Comparison of ENCODE assay signal across 27 cellular contexts in genomic region chr7:117173001-117173400, GRCh38.
"Had no signal": no experiment of that assay in that cellular context is flagged by ENCODE, and none has a peak within 500 bp of the region (broad histone marks: within the 10 kb centered on the region; RNA-seq: fewer than 3 reads in every experiment).

No MANE protein-coding gene starts in this region.

- DNase-seq: activated CD4-positive, alpha-beta T cell treated with anti-CD3 and anti-CD28 coated beads, Interleukin-2, amount 10 ng/mL, durations not matched to agents 7 days and 5 days; activated CD4-positive, CD25-positive, alpha-beta regulatory T cell treated with anti-CD3 and anti-CD28 coated beads, Interleukin-2, amount 50 U/mL, for 72 hours; activated CD8-positive, alpha-beta memory T cell treated with anti-CD3 and anti-CD28 coated beads, Interleukin-2, amount 10 ng/mL, durations not matched to agents 7 days and 5 days; activated CD8-positive, alpha-beta T cell treated with anti-CD3 and anti-CD28 coated beads for 36 hours; activated effector memory CD4-positive, alpha-beta T cell treated with anti-CD3 and anti-CD28 coated beads, Interleukin-2, amount 50 U/mL, for 16 hours; activated naive CD4-positive, alpha-beta T cell treated with anti-CD3 and anti-CD28 coated beads, Interleukin-2, amount 50 U/mL, for 16 hours; activated naive CD8-positive, alpha-beta T cell treated with anti-CD3 and anti-CD28 coated beads, Interleukin-2, amount 50 U/mL, for 24 hours; activated T-cell treated with anti-CD3 and anti-CD28 coated beads for 4 hours; anterior cingulate cortex; foreskin keratinocyte; kidney glomerular epithelial cell; left ventricle myocardium inferior; mammary epithelial cell; mucosa of descending colon; nephron progenitor cell; nucleus accumbens; small intestine; stimulated activated CD4-positive, alpha-beta T cell treated with anti-CD3 and anti-CD28 coated beads, Interleukin-15, amount 100 ng/mL, for 24 hours; T-helper 1 cell; transverse colon; uterus; WERI-Rb-1 had no signal

- H3K27ac Mint-ChIP-seq: activated CD4-positive, alpha-beta T cell treated with anti-CD3 and anti-CD28 coated beads, Interleukin-2, amount 10 ng/mL, durations not matched to agents 7 days and 5 days; activated CD8-positive, alpha-beta memory T cell treated with anti-CD3 and anti-CD28 coated beads, Interleukin-2, amount 10 ng/mL, durations not matched to agents 7 days and 5 days; activated CD8-positive, alpha-beta T cell treated with anti-CD3 and anti-CD28 coated beads for 36 hours; activated naive CD8-positive, alpha-beta T cell treated with anti-CD3 and anti-CD28 coated beads, Interleukin-2, amount 50 U/mL, for 24 hours; stimulated activated memory B cell treated with anti-CD40 and anti-IgM and Interleukin-4, amounts not matched to agents 10 μg/mL and 1 μg/mL and 100 μg/mL, for 72 hours had no signal

- H3K4me1 Mint-ChIP-seq: activated CD4-positive, alpha-beta T cell treated with anti-CD3 and anti-CD28 coated beads, Interleukin-2, amount 10 ng/mL, durations not matched to agents 7 days and 5 days; activated CD8-positive, alpha-beta memory T cell treated with anti-CD3 and anti-CD28 coated beads, Interleukin-2, amount 10 ng/mL, durations not matched to agents 7 days and 5 days; activated naive CD8-positive, alpha-beta T cell treated with anti-CD3 and anti-CD28 coated beads, Interleukin-2, amount 50 U/mL, for 24 hours; nephron progenitor cell; stimulated activated memory B cell treated with anti-CD40 and anti-IgM and Interleukin-4, amounts not matched to agents 10 μg/mL and 1 μg/mL and 100 μg/mL, for 72 hours had no signal

- H3K36me3 ChIP-seq: breast epithelium, transverse colon, uterus, WERI-Rb-1 had no signal

- H3K4me3 ChIP-seq: breast epithelium, coronary artery, left ventricle myocardium inferior, mucosa of descending colon, transverse colon, uterus had no signal

- H3K27me3 ChIP-seq: breast epithelium, foreskin keratinocyte, transverse colon, uterus had no signal

- H3K27me3 Mint-ChIP-seq: activated CD4-positive, alpha-beta T cell treated with anti-CD3 and anti-CD28 coated beads, Interleukin-2, amount 10 ng/mL, durations not matched to agents 7 days and 5 days; activated CD8-positive, alpha-beta memory T cell treated with anti-CD3 and anti-CD28 coated beads, Interleukin-2, amount 10 ng/mL, durations not matched to agents 7 days and 5 days; activated CD8-positive, alpha-beta T cell treated with anti-CD3 and anti-CD28 coated beads for 36 hours; activated naive CD8-positive, alpha-beta T cell treated with anti-CD3 and anti-CD28 coated beads, Interleukin-2, amount 50 U/mL, for 24 hours; stimulated activated memory B cell treated with anti-CD40 and anti-IgM and Interleukin-4, amounts not matched to agents 10 μg/mL and 1 μg/mL and 100 μg/mL, for 72 hours had no signal

- H3K9me3 Mint-ChIP-seq: activated CD4-positive, alpha-beta T cell treated with anti-CD3 and anti-CD28 coated beads, Interleukin-2, amount 10 ng/mL, durations not matched to agents 7 days and 5 days; activated CD8-positive, alpha-beta T cell treated with anti-CD3 and anti-CD28 coated beads for 36 hours; activated naive CD8-positive, alpha-beta T cell treated with anti-CD3 and anti-CD28 coated beads, Interleukin-2, amount 50 U/mL, for 24 hours; nephron progenitor cell; stimulated activated memory B cell treated with anti-CD40 and anti-IgM and Interleukin-4, amounts not matched to agents 10 μg/mL and 1 μg/mL and 100 μg/mL, for 72 hours had no signal

- ATAC-seq: activated CD8-positive, alpha-beta memory T cell treated with anti-CD3 and anti-CD28 coated beads, Interleukin-2, amount 10 ng/mL, durations not matched to agents 7 days and 5 days; activated CD8-positive, alpha-beta T cell treated with anti-CD3 and anti-CD28 coated beads for 36 hours; activated naive CD8-positive, alpha-beta T cell treated with anti-CD3 and anti-CD28 coated beads, Interleukin-2, amount 50 U/mL, for 24 hours; foreskin keratinocyte; mucosa of descending colon; sciatic nerve; stimulated activated memory B cell treated with anti-CD40 and anti-IgM and Interleukin-4, amounts not matched to agents 10 μg/mL and 1 μg/mL and 100 μg/mL, for 72 hours had no signal

- H3K4me3 Mint-ChIP-seq: activated CD4-positive, alpha-beta T cell treated with anti-CD3 and anti-CD28 coated beads, Interleukin-2, amount 10 ng/mL, durations not matched to agents 7 days and 5 days; activated CD8-positive, alpha-beta memory T cell treated with anti-CD3 and anti-CD28 coated beads, Interleukin-2, amount 10 ng/mL, durations not matched to agents 7 days and 5 days; activated CD8-positive, alpha-beta T cell treated with anti-CD3 and anti-CD28 coated beads for 36 hours; activated naive CD8-positive, alpha-beta T cell treated with anti-CD3 and anti-CD28 coated beads, Interleukin-2, amount 50 U/mL, for 24 hours; nephron progenitor cell; stimulated activated memory B cell treated with anti-CD40 and anti-IgM and Interleukin-4, amounts not matched to agents 10 μg/mL and 1 μg/mL and 100 μg/mL, for 72 hours had no signal

- H3K27ac ChIP-seq: breast epithelium, epithelial cell of prostate, foreskin keratinocyte, left ventricle myocardium inferior, transverse colon, uterus, WERI-Rb-1 had no signal

- H3K4me1 ChIP-seq: breast epithelium, foreskin keratinocyte, transverse colon, uterus had no signal

- H3K9me3 ChIP-seq: breast epithelium, left ventricle myocardium inferior, mucosa of descending colon, transverse colon, uterus had no signal
